24 cellular contexts compared by ENCODE assay signal in the genomic region with DNA sequence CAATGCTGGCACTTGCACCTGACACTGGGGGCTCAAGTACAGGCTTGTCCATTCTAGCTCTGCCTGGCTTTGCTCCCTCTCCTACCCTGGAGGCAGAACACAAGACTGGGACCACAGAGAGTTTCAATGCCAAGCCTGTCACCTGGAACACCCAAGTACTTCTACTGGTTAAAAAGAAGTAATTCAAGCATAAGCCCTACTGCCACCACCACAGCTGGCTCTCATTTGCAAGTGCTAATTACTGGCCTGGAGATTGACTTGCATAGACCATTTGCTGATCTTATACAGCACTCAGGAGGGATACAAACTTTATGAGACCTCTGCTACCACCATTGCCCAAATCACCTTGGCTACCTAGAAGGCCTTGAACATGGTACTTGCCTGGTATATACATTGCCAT.
"Had no signal": no experiment of that assay in that cellular context is flagged by ENCODE, and none has a peak within 500 bp of the region (broad histone marks: within the 10 kb centered on the region; RNA-seq: fewer than 3 reads in every experiment).

No MANE protein-coding gene starts in this region.

- H3K27ac ChIP-seq: esophagus squamous epithelium, gastrocnemius medialis, left lung, ovary, psoas muscle, sigmoid colon, suprapubic skin, transverse colon, upper lobe of right lung, uterus had no signal

- DNase-seq: effector CD8-positive, alpha-beta T cell; erythroblast; esophagus squamous epithelium; gastrocnemius medialis; head of caudate nucleus; left cardiac atrium; left lung; natural killer cell; occipital lobe; ovary; posterior cingulate gyrus; psoas muscle; right cardiac atrium; sigmoid colon; stimulated activated CD4-positive, alpha-beta T cell treated with anti-CD3 and anti-CD28 coated beads, Interleukin-4, amount 100 ng/mL, for 4 hours; stimulated activated naive B cell treated with anti-CD40 and anti-IgM and Interleukin-4, amounts not matched to agents 10 μg/mL and 1 μg/mL and 100 μg/mL, for 72 hours; stimulated activated naive CD8-positive, alpha-beta T cell treated with anti-CD3 and anti-CD28 coated beads, Interleukin-15, amount 100 ng/mL, for 72 hours; transverse colon; upper lobe of right lung; uterus had no signal

- H3K4me1 Mint-ChIP-seq: natural killer cell; stimulated activated naive B cell treated with anti-CD40 and anti-IgM and Interleukin-4, amounts not matched to agents 10 μg/mL and 1 μg/mL and 100 μg/mL, for 72 hours; stimulated activated naive CD8-positive, alpha-beta T cell treated with anti-CD3 and anti-CD28 coated beads, Interleukin-15, amount 100 ng/mL, for 72 hours had no signal

- H3K4me3 ChIP-seq: esophagus squamous epithelium, gastrocnemius medialis, left lung, ovary, psoas muscle, sigmoid colon, suprapubic skin, transverse colon, upper lobe of right lung, uterus had no signal

- H3K27me3 ChIP-seq: esophagus squamous epithelium, gastrocnemius medialis, left lung, ovary, sigmoid colon, suprapubic skin, transverse colon, upper lobe of right lung, uterus had no signal

- H3K4me3 Mint-ChIP-seq: natural killer cell; stimulated activated naive B cell treated with anti-CD40 and anti-IgM and Interleukin-4, amounts not matched to agents 10 μg/mL and 1 μg/mL and 100 μg/mL, for 72 hours; stimulated activated naive CD8-positive, alpha-beta T cell treated with anti-CD3 and anti-CD28 coated beads, Interleukin-15, amount 100 ng/mL, for 72 hours had no signal

- H3K9me3 ChIP-seq: esophagus squamous epithelium, gastrocnemius medialis, ovary, psoas muscle, sigmoid colon, suprapubic skin, transverse colon, upper lobe of right lung, uterus had no signal

- H3K36me3 Mint-ChIP-seq: stimulated activated naive B cell treated with anti-CD40 and anti-IgM and Interleukin-4, amounts not matched to agents 10 μg/mL and 1 μg/mL and 100 μg/mL, for 72 hours had no signal

- FAIRE-seq: colon, endothelial cell of umbilical vein, islet of Langerhans had no signal

- H3K36me3 ChIP-seq: esophagus squamous epithelium, gastrocnemius medialis, left lung, ovary, sigmoid colon, suprapubic skin, transverse colon, upper lobe of right lung, uterus had no signal

- ATAC-seq: gastrocnemius medialis; left cardiac atrium; left lung; natural killer cell; psoas muscle; right cardiac atrium; stimulated activated naive B cell treated with anti-CD40 and anti-IgM and Interleukin-4, amounts not matched to agents 10 μg/mL and 1 μg/mL and 100 μg/mL, for 72 hours; stimulated activated naive CD8-positive, alpha-beta T cell treated with anti-CD3 and anti-CD28 coated beads, Interleukin-15, amount 100 ng/mL, for 72 hours; upper lobe of right lung had no signal

- H3K27me3 Mint-ChIP-seq: stimulated activated naive B cell treated with anti-CD40 and anti-IgM and Interleukin-4, amounts not matched to agents 10 μg/mL and 1 μg/mL and 100 μg/mL, for 72 hours; stimulated activated naive CD8-positive, alpha-beta T cell treated with anti-CD3 and anti-CD28 coated beads, Interleukin-15, amount 100 ng/mL, for 72 hours had no signal

- H3K27ac Mint-ChIP-seq: natural killer cell; stimulated activated naive B cell treated with anti-CD40 and anti-IgM and Interleukin-4, amounts not matched to agents 10 μg/mL and 1 μg/mL and 100 μg/mL, for 72 hours; stimulated activated naive CD8-positive, alpha-beta T cell treated with anti-CD3 and anti-CD28 coated beads, Interleukin-15, amount 100 ng/mL, for 72 hours had no signal

- H3K4me1 ChIP-seq: esophagus squamous epithelium, gastrocnemius medialis, left lung, psoas muscle, sigmoid colon, suprapubic skin, transverse colon, upper lobe of right lung, uterus had no signal
